ENCODE assay signal across 27 cellular contexts in genomic region chr16:51716195-51716594, GRCh38.
"Had no signal": no experiment of that assay in that cellular context is flagged by ENCODE, and none has a peak within 500 bp of the region (broad histone marks: within the 10 kb centered on the region; RNA-seq: fewer than 3 reads in every experiment).

No MANE protein-coding gene starts in this region.

- H3K4me1 ChIP-seq: stomach, suprapubic skin, testis, thyroid gland, tibial artery, tibial nerve, transverse colon, upper lobe of left lung, upper lobe of right lung, uterus, vagina had no signal

- H3K9me3 ChIP-seq: suprapubic skin, testis, thoracic aorta, thyroid gland, transverse colon, upper lobe of right lung, uterus, vagina had no signal

- H3K36me3 ChIP-seq: stomach, suprapubic skin, thoracic aorta, thyroid gland, tibial artery, tibial nerve, transverse colon, upper lobe of left lung, upper lobe of right lung, uterus, vagina had no signal

- DNase-seq: stimulated activated CD4-positive, alpha-beta T cell treated with anti-CD3 and anti-CD28 coated beads, Interleukin-2, amount 100 ng/mL, for 48 hours; stimulated activated CD4-positive, alpha-beta T cell treated with anti-CD3 and anti-CD28 coated beads, Interleukin-4, amount 100 ng/mL, for 1 hour; stimulated activated CD4-positive, alpha-beta T cell treated with anti-CD3 and anti-CD28 coated beads, Interleukin-4, amount 100 ng/mL, for 24 hours; stimulated activated CD4-positive, alpha-beta T cell treated with anti-CD3 and anti-CD28 coated beads, Interleukin-4, amount 100 ng/mL, for 4 hours; stimulated activated CD8-positive, alpha-beta memory T cell treated with anti-CD3 and anti-CD28 coated beads, Interleukin-4, amount 100 ng/mL, for 48 hours; stimulated activated naive B cell treated with anti-CD40 and anti-IgM and Interleukin-4, amounts not matched to agents 10 μg/mL and 1 μg/mL and 100 μg/mL, for 72 hours; stimulated activated naive CD4-positive, alpha-beta T cell; stimulated activated naive CD4-positive, alpha-beta T cell treated with Interleukin-2 at 50 U/mL for 16 hours; stimulated activated naive CD8-positive, alpha-beta T cell treated with anti-CD3 and anti-CD28 coated beads, Interleukin-15, amount 100 ng/mL, for 72 hours; stimulated activated naive CD8-positive, alpha-beta T cell treated with anti-CD3 and anti-CD28 coated beads, Interleukin-15, Interleukin-2, amounts not matched to agents 100 U/mL and 50 U/mL, for 24 hours; stomach; substantia nigra; testis; thyroid gland; tibial artery; transverse colon; trophoblast cell; upper lobe of left lung; upper lobe of right lung; uterus had no signal

- FAIRE-seq: urothelium cell line had no signal

- H3K27ac ChIP-seq: stomach, suprapubic skin, testis, thoracic aorta, thyroid gland, tibial artery, tibial nerve, transverse colon, upper lobe of left lung, upper lobe of right lung, uterus, vagina had no signal

- H3K27me3 ChIP-seq: stomach, suprapubic skin, testis, thyroid gland, tibial artery, tibial nerve, transverse colon, upper lobe of left lung, upper lobe of right lung, uterus, vagina had no signal

- ATAC-seq: stimulated activated effector memory CD8-positive, alpha-beta T cell treated with anti-CD3 and anti-CD28 coated beads, Interleukin-12 subunit alpha, Interleukin-12 subunit beta, amount 100 ng/mL, for 72 hours; stimulated activated memory B cell treated with anti-CD40 and anti-IgM and Interleukin-4, amounts not matched to agents 10 μg/mL and 1 μg/mL and 100 μg/mL, for 72 hours; stimulated activated naive B cell treated with anti-CD40 and anti-IgM and Interleukin-4, amounts not matched to agents 10 μg/mL and 1 μg/mL and 100 μg/mL, for 72 hours; stimulated activated naive CD8-positive, alpha-beta T cell treated with anti-CD3 and anti-CD28 coated beads, Interleukin-15, amount 100 ng/mL, for 72 hours; stimulated activated naive CD8-positive, alpha-beta T cell treated with anti-CD3 and anti-CD28 coated beads, Interleukin-15, Interleukin-2, amounts not matched to agents 100 U/mL and 50 U/mL, for 24 hours; upper lobe of right lung had no signal

- H3K4me3 ChIP-seq: stomach, suprapubic skin, testis, thoracic aorta, thyroid gland, tibial artery, tibial nerve, transverse colon, upper lobe of left lung, upper lobe of right lung, uterus, vagina had no signal
